ENCODE assay signal across 8 cellular contexts in the genomic region with DNA sequence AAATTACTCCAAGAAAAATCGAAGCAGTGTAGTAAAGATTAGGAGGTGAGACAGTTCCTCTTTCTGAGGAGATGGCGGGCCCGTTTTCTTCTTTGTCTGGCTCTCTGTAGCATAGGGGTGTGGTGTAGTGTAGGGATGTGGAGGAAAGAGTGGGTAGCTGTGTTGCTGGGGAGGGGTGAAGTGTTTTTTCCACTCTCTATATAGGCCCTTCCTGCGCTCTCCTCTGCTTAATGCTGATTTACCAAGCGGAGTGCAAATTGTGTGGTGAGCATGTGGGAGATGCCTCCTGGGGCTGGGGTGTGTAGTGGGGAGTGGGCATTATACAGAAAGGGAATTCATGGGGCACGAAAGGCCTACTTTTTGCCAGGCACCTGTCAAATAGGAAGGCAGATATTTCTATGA.
DNase-seq lines count a peak whose midpoint lies in the region; ATAC-seq lines count a peak whose summit lies in the region.

No MANE protein-coding gene starts in this region.

- ATAC-seq in GM19395 (IDR thresholded peaks at IDR 0.05; ENCODE audit: unreplicated experiment) = peak; percentile 28
- ATAC-seq in HG03565 (IDR thresholded peaks at IDR 0.05; ENCODE audit: unreplicated experiment) = peak; percentile 17
- no peak for ATAC-seq in HG03039 (IDR thresholded peaks at IDR 0.05; ENCODE audit: unreplicated experiment)

- peak; percentile 68 for DNase-seq in activated naive CD4-positive, alpha-beta T cell treated with anti-CD3 and anti-CD28 coated beads for 36 hours
- peak; percentile 30 to 55 (median 43) for DNase-seq in stimulated activated CD4-positive, alpha-beta T cell treated with anti-CD3 and anti-CD28 coated beads, TNF-alpha, amount 100 ng/mL, for 4 hours (ENCODE audit: low read depth in 3 of 3)
- DNase-seq in NCI-H82 treated with DMSO at 0.1 percent for 48 hours (lab: John Stamatoyannopoulos, UW; ENCODE audit: unreplicated experiment) (no peak), NOMO-1 (lab: John Stamatoyannopoulos, UW; ENCODE audit: unreplicated experiment in 2 of 2) (no peak), HuH-7.5 (ENCODE audit: low spot score) (no peak)

- H3K9me3 Mint-ChIP-seq in activated naive CD4-positive, alpha-beta T cell treated with anti-CD3 and anti-CD28 coated beads for 36 hours = peaks cover 2% of the 10 kb centered on the region

- intact Hi-C loops in activated naive CD4-positive, alpha-beta T cell treated with anti-CD3 and anti-CD28 coated beads for 36 hours (cut with micrococcal nuclease) = loop anchor here (1.0 to 5.0 kb wide), 7 partner anchors 18 to 1088 kb away; a partner anchor contains a TSS

- peaks cover 30% of the 10 kb centered on the region for H3K36me3 Mint-ChIP-seq in activated naive CD4-positive, alpha-beta T cell treated with anti-CD3 and anti-CD28 coated beads for 36 hours (ENCODE audit: low read depth)

- H3K4me3 Mint-ChIP-seq in activated naive CD4-positive, alpha-beta T cell treated with anti-CD3 and anti-CD28 coated beads for 36 hours = peak overlapping the region; percentile 79

- H3K27ac Mint-ChIP-seq in activated naive CD4-positive, alpha-beta T cell treated with anti-CD3 and anti-CD28 coated beads for 36 hours = peak overlapping the region; percentile 97

- CTCF ChIA-PET in activated naive CD4-positive, alpha-beta T cell treated with anti-CD3 and anti-CD28 coated beads for 36 hours (lab: Charles Lee) = interaction anchor here (0.7 to 4.0 kb wide), 10 partner anchors 12 to 176 kb away, joined by 3 to 25 read pairs (median 7); a partner anchor contains a TSS

- peaks cover 51% of the 10 kb centered on the region for H3K4me1 Mint-ChIP-seq in activated naive CD4-positive, alpha-beta T cell treated with anti-CD3 and anti-CD28 coated beads for 36 hours (ENCODE audit: low read depth)

- no peaks in the 10 kb centered on the region for H3K27me3 Mint-ChIP-seq in activated naive CD4-positive, alpha-beta T cell treated with anti-CD3 and anti-CD28 coated beads for 36 hours (ENCODE audit: low read depth)

Comparison
In these comparisons a context has a peak if more than half of its experiments do, and no peak if none do; other contexts are left out.
1. DNase-seq: peak in activated naive CD4-positive, alpha-beta T cell treated with anti-CD3 and anti-CD28 coated beads for 36 hours (single experiment) and stimulated activated CD4-positive, alpha-beta T cell treated with anti-CD3 and anti-CD28 coated beads, TNF-alpha, amount 100 ng/mL, for 4 hours (3 of 3); none in NCI-H82 treated with DMSO at 0.1 percent for 48 hours (single experiment), NOMO-1 (0 of 2) and HuH-7.5 (single experiment).